Comparison of ENCODE assay signal across 36 cellular contexts in the genomic region with DNA sequence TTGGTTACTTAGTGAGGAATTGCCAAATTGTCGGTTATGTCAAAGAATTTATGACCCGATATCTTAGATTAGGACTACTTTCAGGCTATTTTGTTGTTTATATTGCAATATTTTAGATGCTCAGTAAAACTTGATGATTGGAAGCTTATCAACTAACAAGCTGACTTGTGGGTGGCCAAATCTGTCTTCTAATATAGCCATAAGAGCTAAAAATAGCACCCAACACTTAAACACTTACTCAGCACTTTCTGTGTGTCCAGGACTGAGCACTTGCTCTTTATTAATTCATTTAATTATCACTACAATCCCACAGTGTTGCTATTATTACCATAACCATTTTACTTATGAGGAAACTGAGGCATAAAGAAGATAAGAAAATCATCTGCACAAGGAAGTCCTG.
"Had no signal": no experiment of that assay in that cellular context is flagged by ENCODE, and none has a peak within 500 bp of the region (broad histone marks: within the 10 kb centered on the region; RNA-seq: fewer than 3 reads in every experiment).

No MANE protein-coding gene starts in this region.

- H3K27ac ChIP-seq: adrenal gland, body of pancreas, brain microvascular endothelial cell, breast epithelium, VCaP had no signal

- H3K27ac Mint-ChIP-seq: activated B cell treated with CpG ODN at 0.5 μM for 24 hours; activated CD4-positive, alpha-beta memory T cell treated with anti-CD3 and anti-CD28 coated beads for 36 hours; activated CD4-positive, alpha-beta T cell treated with anti-CD3 and anti-CD28 coated beads, Interleukin-2, amount 10 ng/mL, durations not matched to agents 24 days and 14 days; activated CD8-positive, alpha-beta T cell treated with anti-CD3 and anti-CD28 coated beads for 36 hours; activated naive CD4-positive, alpha-beta T cell treated with anti-CD3 and anti-CD28 coated beads for 36 hours; activated naive CD4-positive, alpha-beta T cell treated with anti-CD3 and anti-CD28 coated beads, Interleukin-2, amount 50 U/mL, for 72 hours; activated naive CD8-positive, alpha-beta T cell treated with anti-CD3 and anti-CD28 coated beads for 36 hours; activated T-cell treated with anti-CD3 and anti-CD28 coated beads, Interleukin-2, amount 50 U/mL, for 72 hours; activated T-helper 1 cell treated with anti-CD3 and anti-CD28 coated beads, Interleukin-12 subunit alpha, Interleukin-12 subunit beta, Interleukin-2, Interleukin-4 antibody, amounts not matched to agents 30 ng/mL and 10 ng/mL and 1 ng/mL, durations not matched to agents 14 hours and 24 hours and 36 hours; activated T-helper 17 cell treated with anti-CD3 and anti-CD28 coated beads, Interleukin-2, amount 50 U/mL, for 72 hours; T-helper 2 cell treated with Interferon-gamma antibody and Interleukin-4, amounts not matched to agents 5 μg/mL and 100 μg/mL, for 36 hours had no signal

- H3K4me3 ChIP-seq: adrenal gland, body of pancreas, breast epithelium had no signal

- H3K27me3 ChIP-seq: adrenal gland, body of pancreas, brain microvascular endothelial cell, breast epithelium had no signal

- FAIRE-seq: astrocyte, colon, TTC549 had no signal

- H3K9me3 ChIP-seq: adrenal gland, body of pancreas, breast epithelium had no signal

- H3K4me1 ChIP-seq: adrenal gland, body of pancreas, breast epithelium had no signal

- DNase-seq: activated B cell treated with CpG ODN at 0.5 μM for 24 hours; activated CD4-positive, alpha-beta memory T cell treated with anti-CD3 and anti-CD28 coated beads for 36 hours; activated CD4-positive, alpha-beta T cell treated with anti-CD3 and anti-CD28 coated beads for 4 hours; activated CD4-positive, alpha-beta T cell treated with anti-CD3 and anti-CD28 coated beads, Interleukin-2, amount 10 ng/mL, durations not matched to agents 24 days and 14 days; activated CD4-positive, alpha-beta T cell treated with anti-CD3 and anti-CD28 coated beads, Interleukin-2, amount 50 U/mL, for 1 hour; activated CD4-positive, alpha-beta T cell treated with anti-CD3 and anti-CD28 coated beads, Interleukin-2, amount 50 U/mL, for 4 hours; activated CD4-positive, CD25-positive, alpha-beta regulatory T cell treated with anti-CD3 and anti-CD28 coated beads, Interleukin-2, amount 50 U/mL, for 72 hours; activated CD8-positive, alpha-beta memory T cell treated with anti-CD3 and anti-CD28 coated beads, Interleukin-2, amount 50 U/mL, for 4 hours; activated CD8-positive, alpha-beta T cell treated with anti-CD3 and anti-CD28 coated beads for 36 hours; activated effector memory CD4-positive, alpha-beta T cell treated with anti-CD3 and anti-CD28 coated beads, Interleukin-2, amount 50 U/mL, for 16 hours; activated gamma-delta T cell treated with Interleukin-2 at 50 U/mL for 16 hours; activated naive CD4-positive, alpha-beta T cell; activated naive CD4-positive, alpha-beta T cell treated with anti-CD3 and anti-CD28 coated beads for 36 hours; activated naive CD4-positive, alpha-beta T cell treated with anti-CD3 and anti-CD28 coated beads, Interleukin-2, amount 50 U/mL, for 16 hours; activated naive CD8-positive, alpha-beta T cell treated with anti-CD3 and anti-CD28 coated beads for 36 hours; activated T-cell treated with anti-CD3 and anti-CD28 coated beads for 4 hours; activated T-cell treated with anti-CD3 and anti-CD28 coated beads, Interleukin-2, amount 50 U/mL, for 1 hour; activated T-cell treated with anti-CD3 and anti-CD28 coated beads, Interleukin-2, amount 50 U/mL, for 4 hours; activated T-cell treated with anti-CD3 and anti-CD28 coated beads, Interleukin-2, amount 50 U/mL, for 72 hours; adrenal gland; amniotic stem cell; aorta; body of pancreas; brain microvascular endothelial cell; central memory CD4-positive, alpha-beta T cell; T-helper 2 cell; T-helper 9 cell had no signal

- H3K36me3 ChIP-seq: adrenal gland, brain microvascular endothelial cell, breast epithelium had no signal

- H3K36me3 Mint-ChIP-seq: activated CD4-positive, alpha-beta memory T cell treated with anti-CD3 and anti-CD28 coated beads for 36 hours; activated naive CD4-positive, alpha-beta T cell treated with anti-CD3 and anti-CD28 coated beads, Interleukin-2, amount 50 U/mL, for 72 hours; activated naive CD8-positive, alpha-beta T cell treated with anti-CD3 and anti-CD28 coated beads for 36 hours had no signal

- H3K27me3 Mint-ChIP-seq: activated CD4-positive, alpha-beta T cell treated with anti-CD3 and anti-CD28 coated beads, Interleukin-2, amount 10 ng/mL, durations not matched to agents 24 days and 14 days had no signal

- H3K4me3 Mint-ChIP-seq: activated B cell treated with CpG ODN at 0.5 μM for 24 hours; activated CD4-positive, alpha-beta memory T cell treated with anti-CD3 and anti-CD28 coated beads for 36 hours; activated CD4-positive, alpha-beta T cell treated with anti-CD3 and anti-CD28 coated beads, Interleukin-2, amount 10 ng/mL, durations not matched to agents 24 days and 14 days; activated CD8-positive, alpha-beta T cell treated with anti-CD3 and anti-CD28 coated beads for 36 hours; activated naive CD4-positive, alpha-beta T cell treated with anti-CD3 and anti-CD28 coated beads for 36 hours; activated naive CD8-positive, alpha-beta T cell treated with anti-CD3 and anti-CD28 coated beads for 36 hours; activated T-cell treated with anti-CD3 and anti-CD28 coated beads, Interleukin-2, amount 50 U/mL, for 4 hours; activated T-cell treated with anti-CD3 and anti-CD28 coated beads, Interleukin-2, amount 50 U/mL, for 72 hours; activated T-helper 1 cell treated with anti-CD3 and anti-CD28 coated beads, Interleukin-12 subunit alpha, Interleukin-12 subunit beta, Interleukin-2, Interleukin-4 antibody, amounts not matched to agents 30 ng/mL and 10 ng/mL and 1 ng/mL, durations not matched to agents 14 hours and 24 hours and 36 hours; activated T-helper 17 cell treated with anti-CD3 and anti-CD28 coated beads, Interleukin-2, amount 50 U/mL, for 72 hours; T-helper 2 cell treated with Interferon-gamma antibody and Interleukin-4, amounts not matched to agents 5 μg/mL and 100 μg/mL, for 36 hours had no signal

- H3K4me1 Mint-ChIP-seq: activated B cell treated with CpG ODN at 0.5 μM for 24 hours; activated CD4-positive, alpha-beta T cell treated with anti-CD3 and anti-CD28 coated beads, Interleukin-2, amount 10 ng/mL, durations not matched to agents 24 days and 14 days; activated naive CD8-positive, alpha-beta T cell treated with anti-CD3 and anti-CD28 coated beads for 36 hours; activated T-helper 17 cell treated with anti-CD3 and anti-CD28 coated beads, Interleukin-2, amount 50 U/mL, for 72 hours had no signal

- ATAC-seq: activated CD8-positive, alpha-beta T cell treated with anti-CD3 and anti-CD28 coated beads for 36 hours; activated naive CD4-positive, alpha-beta T cell treated with anti-CD3 and anti-CD28 coated beads, Interleukin-2, amount 50 U/mL, for 72 hours; activated T-cell treated with anti-CD3 and anti-CD28 coated beads, Interleukin-2, amount 50 U/mL, for 4 hours; activated T-cell treated with anti-CD3 and anti-CD28 coated beads, Interleukin-2, amount 50 U/mL, for 72 hours; activated T-helper 17 cell treated with anti-CD3 and anti-CD28 coated beads, Interleukin-2, amount 50 U/mL, for 72 hours; body of pancreas had no signal

- H3K9me3 Mint-ChIP-seq: activated B cell treated with CpG ODN at 0.5 μM for 24 hours; activated CD4-positive, alpha-beta memory T cell treated with anti-CD3 and anti-CD28 coated beads for 36 hours; activated CD4-positive, alpha-beta T cell treated with anti-CD3 and anti-CD28 coated beads, Interleukin-2, amount 10 ng/mL, durations not matched to agents 24 days and 14 days; activated CD8-positive, alpha-beta T cell treated with anti-CD3 and anti-CD28 coated beads for 36 hours; activated naive CD4-positive, alpha-beta T cell treated with anti-CD3 and anti-CD28 coated beads for 36 hours; activated naive CD4-positive, alpha-beta T cell treated with anti-CD3 and anti-CD28 coated beads, Interleukin-2, amount 50 U/mL, for 72 hours; activated naive CD8-positive, alpha-beta T cell treated with anti-CD3 and anti-CD28 coated beads for 36 hours; activated T-cell treated with anti-CD3 and anti-CD28 coated beads, Interleukin-2, amount 50 U/mL, for 4 hours; activated T-cell treated with anti-CD3 and anti-CD28 coated beads, Interleukin-2, amount 50 U/mL, for 72 hours; activated T-helper 1 cell treated with anti-CD3 and anti-CD28 coated beads, Interleukin-12 subunit alpha, Interleukin-12 subunit beta, Interleukin-2, Interleukin-4 antibody, amounts not matched to agents 30 ng/mL and 10 ng/mL and 1 ng/mL, durations not matched to agents 14 hours and 24 hours and 36 hours; activated T-helper 17 cell treated with anti-CD3 and anti-CD28 coated beads, Interleukin-2, amount 50 U/mL, for 72 hours; T-helper 2 cell treated with Interferon-gamma antibody and Interleukin-4, amounts not matched to agents 5 μg/mL and 100 μg/mL, for 36 hours had no signal
